ENCODE assay signal across 12 cellular contexts in genomic region chr2:236642125-236642524, GRCh38.
DNase-seq lines count a peak whose midpoint lies in the region; ATAC-seq and TF ChIP-seq lines count a peak whose summit lies in the region.
"Had no signal": no experiment of that assay in that cellular context is flagged by ENCODE, and none has a peak within 500 bp of the region (broad histone marks: within the 10 kb centered on the region; RNA-seq: fewer than 3 reads in every experiment).

No MANE protein-coding gene starts in this region.

- no peak for TF ChIP-seq CTCF in vagina (IDR thresholded peaks at IDR 0.05)

- intact Hi-C loops in Right ventricle myocardium superior (cut with DNase I) (no loop called here), posterior vena cava (cut with DNase I) (loop anchor here in 1 of 2 donors (10.0 kb wide), 1 partner anchor 153 kb away; no protein-coding TSS in a partner anchor), vagina (cut with DNase I) (no loop called here)

- no peaks in the 10 kb centered on the region for H3K36me3 ChIP-seq in vagina
- H3K36me3 ChIP-seq: pancreas had no signal

- DNase-seq in astrocyte of the hippocampus (ENCODE audit: low read depth, low spot score) (peak; percentile 74), Right ventricle myocardium superior (no peak), posterior vena cava (ENCODE audit: low spot score) (peak; percentile 79), vagina (ENCODE audit: extremely low spot score in 2 of 2) (no peak), D341Med (ENCODE audit: low spot score) (no peak), COLO829 (ENCODE audit: low spot score) (no peak)
- DNase-seq: activated CD4-positive, alpha-beta memory T cell treated with anti-CD3 and anti-CD28 coated beads for 36 hours; activated naive CD4-positive, alpha-beta T cell treated with Interleukin-2 at 50 U/mL for 16 hours; stimulated activated CD4-positive, alpha-beta T cell treated with anti-CD3 and anti-CD28 coated beads, Interleukin-4, amount 100 ng/mL, for 4 hours had no signal

- H3K9me3 ChIP-seq in vagina = no peaks in the 10 kb centered on the region
- H3K9me3 ChIP-seq: pancreas had no signal

- H3K27ac ChIP-seq in vagina = peak overlapping the region; percentile 87
- H3K27ac ChIP-seq: pancreas had no signal

- no peaks in the 10 kb centered on the region for H3K27me3 ChIP-seq in vagina
- H3K27me3 ChIP-seq: pancreas had no signal

- no peak for TF ChIP-seq POLR2A in vagina (IDR thresholded peaks at IDR 0.05)

- ATAC-seq in Right ventricle myocardium superior (ENCODE audit: poor library complexity) (peak; percentile 4), GM21737 (IDR thresholded peaks at IDR 0.05; ENCODE audit: unreplicated experiment) (no peak)
- ATAC-seq: Panc1 had no signal

- H3K4me3 ChIP-seq in vagina = no peak overlapping the region
- H3K4me3 ChIP-seq: pancreas had no signal

- peaks cover 23% of the 10 kb centered on the region for H3K4me1 ChIP-seq in vagina

Comparison
In these comparisons a context has a peak if more than half of its experiments do, and no peak if none do; other contexts are left out.
1. DNase-seq: peak in astrocyte of the hippocampus (single experiment) and posterior vena cava (single experiment); none in Right ventricle myocardium superior (single experiment), vagina (0 of 2), D341Med (single experiment) and COLO829 (single experiment).